23 cellular contexts compared by ENCODE assay signal in genomic region chr4:139696491-139696890, GRCh38.
"Had no signal": no experiment of that assay in that cellular context is flagged by ENCODE, and none has a peak within 500 bp of the region (broad histone marks: within the 10 kb centered on the region; RNA-seq: fewer than 3 reads in every experiment).

No MANE protein-coding gene starts in this region.

- H3K36me3 ChIP-seq: thyroid gland had no signal

- H3K4me3 ChIP-seq: left ventricle myocardium inferior, lung, pancreas, psoas muscle, skin epidermis, stomach, testis, thyroid gland, transverse colon, upper lobe of left lung, vagina had no signal

- H3K27ac ChIP-seq: left ventricle myocardium inferior, pancreas, psoas muscle, skin epidermis, stomach, testis, thyroid gland, transverse colon, upper lobe of left lung, vagina had no signal

- DNase-seq: islet precursor cell; left ventricle myocardium inferior; mesendoderm; naive B cell; natural killer cell; nucleus accumbens; pancreas; posterior cingulate gyrus; psoas muscle; stimulated activated CD4-positive, alpha-beta T cell treated with anti-CD3 and anti-CD28 coated beads, Interleukin-12 subunit alpha, Interleukin-12 subunit beta, amount 100 ng/mL, for 4 hours; stimulated activated CD4-positive, alpha-beta T cell treated with anti-CD3 and anti-CD28 coated beads, Interleukin-15, amount 100 ng/mL, for 24 hours; stimulated activated CD4-positive, alpha-beta T cell treated with anti-CD3 and anti-CD28 coated beads, Interleukin-2, amount 100 ng/mL, for 24 hours; stimulated activated CD4-positive, alpha-beta T cell treated with anti-CD3 and anti-CD28 coated beads, Interleukin-4, amount 100 ng/mL, for 1 hour; stimulated activated naive B cell treated with anti-CD40 and anti-IgM and Interleukin-4, amounts not matched to agents 10 μg/mL and 1 μg/mL and 100 μg/mL, for 72 hours; stimulated activated naive CD8-positive, alpha-beta T cell treated with anti-CD3 and anti-CD28 coated beads, Interleukin-15, Interleukin-2, amounts not matched to agents 100 U/mL and 50 U/mL, for 24 hours; stomach; testis; thyroid gland; transverse colon; upper lobe of left lung had no signal

- H3K9me3 ChIP-seq: pancreas, psoas muscle, testis, thyroid gland, upper lobe of left lung had no signal

- H3K27me3 ChIP-seq: pancreas, stomach, testis, thyroid gland, transverse colon, upper lobe of left lung, vagina had no signal

- H3K4me1 ChIP-seq: thyroid gland had no signal
